In the genomic region with DNA sequence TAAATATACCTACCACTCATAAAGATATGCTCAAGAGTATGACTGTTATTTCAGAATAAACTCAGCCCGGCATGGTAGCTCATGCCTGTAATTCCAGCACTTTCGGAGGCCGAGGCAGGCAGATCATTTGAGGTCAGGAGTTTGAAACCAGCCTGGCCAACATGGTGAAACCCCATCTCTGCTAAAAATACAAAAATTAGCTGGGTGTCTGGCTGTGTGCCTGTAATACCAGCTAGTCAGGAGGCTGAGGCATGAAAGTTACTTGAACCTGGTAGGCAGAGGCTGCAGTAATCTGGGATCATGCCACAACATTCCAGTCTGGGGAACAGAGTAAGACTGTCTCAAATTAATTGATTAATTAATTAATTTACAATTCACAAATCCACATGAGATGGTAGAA, we compare ENCODE assay signal across 24 cellular contexts.
"Had no signal": no experiment of that assay in that cellular context is flagged by ENCODE, and none has a peak within 500 bp of the region (broad histone marks: within the 10 kb centered on the region; RNA-seq: fewer than 3 reads in every experiment).

No MANE protein-coding gene starts in this region.

- H3K27ac ChIP-seq: colonic mucosa, hepatocyte, left ventricle myocardium inferior, lower lobe of right lung, pancreas, skin epidermis, stomach, thyroid gland, upper lobe of left lung, uterus had no signal

- H3K4me1 ChIP-seq: colonic mucosa, left ventricle myocardium inferior, lower lobe of right lung, pancreas, stomach, thyroid gland, upper lobe of left lung, uterus had no signal

- H3K4me3 Mint-ChIP-seq: memory B cell, mesothelial cell of epicardium, nephron had no signal

- H3K4me3 ChIP-seq: colonic mucosa, hepatocyte, left ventricle myocardium inferior, lower lobe of right lung, pancreas, skin epidermis, stomach, thyroid gland, upper lobe of left lung, uterus had no signal

- H3K36me3 ChIP-seq: colonic mucosa, left ventricle myocardium inferior, lower lobe of right lung, pancreas, stomach, thyroid gland, upper lobe of left lung, uterus had no signal

- H3K27me3 ChIP-seq: colonic mucosa, hepatocyte, pancreas, stomach, thyroid gland, upper lobe of left lung, uterus had no signal

- DNase-seq: colonic mucosa; dermis blood vessel endothelial cell; foreskin melanocyte; head of caudate nucleus; kidney; left cardiac atrium; left ventricle myocardium inferior; lower lobe of right lung; occipital lobe; pancreas; stimulated activated CD4-positive, alpha-beta T cell treated with anti-CD3 and anti-CD28 coated beads, Interleukin-12 subunit alpha, Interleukin-12 subunit beta, amount 100 ng/mL, for 4 hours; stimulated activated naive CD4-positive, alpha-beta T cell; stomach; substantia nigra; thyroid gland; upper lobe of left lung; uterus had no signal

- H3K27ac Mint-ChIP-seq: memory B cell, mesothelial cell of epicardium, nephron, progenitor cell of endocrine pancreas had no signal

- H3K36me3 Mint-ChIP-seq: memory B cell, mesothelial cell of epicardium had no signal

- H3K27me3 Mint-ChIP-seq: memory B cell, progenitor cell of endocrine pancreas had no signal

- H3K9me3 ChIP-seq: colonic mucosa, left ventricle myocardium inferior, lower lobe of right lung, pancreas, stomach, thyroid gland, upper lobe of left lung, uterus had no signal

- H3K79me2 ChIP-seq: hepatocyte had no signal

- ATAC-seq: left cardiac atrium, lower lobe of right lung, pancreas, sciatic nerve had no signal

- H2AFZ ChIP-seq: hepatocyte had no signal

- H3K4me2 ChIP-seq: hepatocyte had no signal

- H3K4me1 Mint-ChIP-seq: nephron had no signal

- H3K9me3 Mint-ChIP-seq: memory B cell, nephron had no signal
